ENCODE assay signal across 1 cellular context in genomic region chr19:40403262-40403984, GRCh38.
A peak's percentile ranks its signal among the peaks of the same experiment; 100 is the strongest.
TF ChIP-seq lines count a peak whose summit lies in the region.

No MANE protein-coding gene starts in this region.

TF ChIP-seq in HepG2, 621 proteins besides CTCF, POLR2A, EP300 and RAD21 (continued from another document and continues in another):
- no peak for TF ChIP-seq SMAD3 (CRISPR knock-in tag; IDR thresholded peaks at IDR 0.05)
- TF ChIP-seq ZNF431 (CRISPR knock-in tag; IDR thresholded peaks at IDR 0.05; ENCODE audit: borderline replicate concordance, low read depth), result no peak
- TF ChIP-seq, protein P1, sequence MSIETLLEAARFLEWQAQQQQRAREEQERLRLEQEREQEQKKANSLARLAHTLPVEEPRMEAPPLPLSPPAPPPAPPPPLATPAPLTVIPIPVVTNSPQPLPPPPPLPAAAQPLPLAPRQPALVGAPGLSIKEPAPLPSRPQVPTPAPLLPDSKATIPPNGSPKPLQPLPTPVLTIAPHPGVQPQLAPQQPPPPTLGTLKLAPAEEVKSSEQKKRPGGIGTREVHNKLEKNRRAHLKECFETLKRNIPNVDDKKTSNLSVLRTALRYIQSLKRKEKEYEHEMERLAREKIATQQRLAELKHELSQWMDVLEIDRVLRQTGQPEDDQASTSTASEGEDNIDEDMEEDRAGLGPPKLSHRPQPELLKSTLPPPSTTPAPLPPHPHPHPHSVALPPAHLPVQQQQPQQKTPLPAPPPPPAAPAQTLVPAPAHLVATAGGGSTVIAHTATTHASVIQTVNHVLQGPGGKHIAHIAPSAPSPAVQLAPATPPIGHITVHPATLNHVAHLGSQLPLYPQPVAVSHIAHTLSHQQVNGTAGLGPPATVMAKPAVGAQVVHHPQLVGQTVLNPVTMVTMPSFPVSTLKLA (IDR thresholded peaks at IDR 0.05), result no peak
- no peak for TF ChIP-seq REPIN1 (CRISPR knock-in tag; IDR thresholded peaks at IDR 0.05; ENCODE audit: borderline replicate concordance, low read depth)
- no peak for TF ChIP-seq ZNF543 (CRISPR knock-in tag; IDR thresholded peaks at IDR 0.05)
- TF ChIP-seq PRDM10 (CRISPR knock-in tag; IDR thresholded peaks at IDR 0.05; ENCODE audit: low read depth), result no peak
- no peak for TF ChIP-seq ISL2 (CRISPR knock-in tag; IDR thresholded peaks at IDR 0.05)
- 0 out of 2 replicates have a peak, but pooled peaks have one; percentile 49 for TF ChIP-seq ZSCAN21 (CRISPR knock-in tag; IDR thresholded peaks at IDR 0.05; ENCODE audit: borderline replicate concordance)
- no peak; the same call in 1 of the 2 replicates for TF ChIP-seq SALL2 (CRISPR knock-in tag; IDR thresholded peaks at IDR 0.05)
- TF ChIP-seq ZZZ3 (CRISPR knock-in tag; IDR thresholded peaks at IDR 0.05; ENCODE audit: borderline replicate concordance), result no peak
- no peak for TF ChIP-seq ZGPAT (CRISPR knock-in tag; IDR thresholded peaks at IDR 0.05)
- TF ChIP-seq ZKSCAN8 (CRISPR knock-in tag; IDR thresholded peaks at IDR 0.05; ENCODE audit: borderline replicate concordance), result no peak
- TF ChIP-seq, protein P2, sequence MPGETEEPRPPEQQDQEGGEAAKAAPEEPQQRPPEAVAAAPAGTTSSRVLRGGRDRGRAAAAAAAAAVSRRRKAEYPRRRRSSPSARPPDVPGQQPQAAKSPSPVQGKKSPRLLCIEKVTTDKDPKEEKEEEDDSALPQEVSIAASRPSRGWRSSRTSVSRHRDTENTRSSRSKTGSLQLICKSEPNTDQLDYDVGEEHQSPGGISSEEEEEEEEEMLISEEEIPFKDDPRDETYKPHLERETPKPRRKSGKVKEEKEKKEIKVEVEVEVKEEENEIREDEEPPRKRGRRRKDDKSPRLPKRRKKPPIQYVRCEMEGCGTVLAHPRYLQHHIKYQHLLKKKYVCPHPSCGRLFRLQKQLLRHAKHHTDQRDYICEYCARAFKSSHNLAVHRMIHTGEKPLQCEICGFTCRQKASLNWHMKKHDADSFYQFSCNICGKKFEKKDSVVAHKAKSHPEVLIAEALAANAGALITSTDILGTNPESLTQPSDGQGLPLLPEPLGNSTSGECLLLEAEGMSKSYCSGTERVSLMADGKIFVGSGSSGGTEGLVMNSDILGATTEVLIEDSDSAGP (CRISPR knock-in tag; IDR thresholded peaks at IDR 0.05; ENCODE audit: borderline replicate concordance), result no peak
- TF ChIP-seq ZNF775 (CRISPR knock-in tag; IDR thresholded peaks at IDR 0.05; ENCODE audit: borderline replicate concordance), result no peak
- TF ChIP-seq TFDP1 (CRISPR knock-in tag; IDR thresholded peaks at IDR 0.05; ENCODE audit: borderline replicate concordance), result no peak; the same call in 1 of the 2 replicates
- TF ChIP-seq ZNF282 (IDR thresholded peaks at IDR 0.05; ENCODE audit: partially characterized antibody), result no peak
- TF ChIP-seq MXI1 (IDR thresholded peaks at IDR 0.05; ENCODE audit: borderline replicate concordance, low read depth, low read length), result 0 out of 3 replicates have a peak, but pooled peaks have one; percentile 16
- TF ChIP-seq, protein P3, sequence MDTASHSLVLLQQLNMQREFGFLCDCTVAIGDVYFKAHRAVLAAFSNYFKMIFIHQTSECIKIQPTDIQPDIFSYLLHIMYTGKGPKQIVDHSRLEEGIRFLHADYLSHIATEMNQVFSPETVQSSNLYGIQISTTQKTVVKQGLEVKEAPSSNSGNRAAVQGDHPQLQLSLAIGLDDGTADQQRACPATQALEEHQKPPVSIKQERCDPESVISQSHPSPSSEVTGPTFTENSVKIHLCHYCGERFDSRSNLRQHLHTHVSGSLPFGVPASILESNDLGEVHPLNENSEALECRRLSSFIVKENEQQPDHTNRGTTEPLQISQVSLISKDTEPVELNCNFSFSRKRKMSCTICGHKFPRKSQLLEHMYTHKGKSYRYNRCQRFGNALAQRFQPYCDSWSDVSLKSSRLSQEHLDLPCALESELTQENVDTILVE (CRISPR knock-in tag; IDR thresholded peaks at IDR 0.05), result no peak
- TF ChIP-seq ZBTB20 (CRISPR knock-in tag; IDR thresholded peaks at IDR 0.05; ENCODE audit: borderline replicate concordance, low read depth), result no peak
- TF ChIP-seq GABPB1 (CRISPR knock-in tag; IDR thresholded peaks at IDR 0.05), result no peak
- TF ChIP-seq CHCHD3 (CRISPR knock-in tag; IDR thresholded peaks at IDR 0.05), result no peak
- no peak for TF ChIP-seq PRMT3 (CRISPR knock-in tag; IDR thresholded peaks at IDR 0.05; ENCODE audit: borderline replicate concordance, low read depth)
- TF ChIP-seq ZNF768 (CRISPR knock-in tag; IDR thresholded peaks at IDR 0.05), result no peak
- TF ChIP-seq SP4 (CRISPR knock-in tag; IDR thresholded peaks at IDR 0.05), result peak; percentile 29; the same call in 1 of the 2 replicates
- no peak for TF ChIP-seq SNAPC2 (CRISPR knock-in tag; IDR thresholded peaks at IDR 0.05)
- TF ChIP-seq ZNF790 (CRISPR knock-in tag; IDR thresholded peaks at IDR 0.05; ENCODE audit: borderline replicate concordance), result 0 out of 2 replicates have a peak, but pooled peaks have one; percentile 54
- TF ChIP-seq, protein P4, sequence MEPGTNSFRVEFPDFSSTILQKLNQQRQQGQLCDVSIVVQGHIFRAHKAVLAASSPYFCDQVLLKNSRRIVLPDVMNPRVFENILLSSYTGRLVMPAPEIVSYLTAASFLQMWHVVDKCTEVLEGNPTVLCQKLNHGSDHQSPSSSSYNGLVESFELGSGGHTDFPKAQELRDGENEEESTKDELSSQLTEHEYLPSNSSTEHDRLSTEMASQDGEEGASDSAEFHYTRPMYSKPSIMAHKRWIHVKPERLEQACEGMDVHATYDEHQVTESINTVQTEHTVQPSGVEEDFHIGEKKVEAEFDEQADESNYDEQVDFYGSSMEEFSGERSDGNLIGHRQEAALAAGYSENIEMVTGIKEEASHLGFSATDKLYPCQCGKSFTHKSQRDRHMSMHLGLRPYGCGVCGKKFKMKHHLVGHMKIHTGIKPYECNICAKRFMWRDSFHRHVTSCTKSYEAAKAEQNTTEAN (CRISPR knock-in tag; conservative IDR thresholded peaks at IDR 0.05), result no peak
- TF ChIP-seq, protein P5, sequence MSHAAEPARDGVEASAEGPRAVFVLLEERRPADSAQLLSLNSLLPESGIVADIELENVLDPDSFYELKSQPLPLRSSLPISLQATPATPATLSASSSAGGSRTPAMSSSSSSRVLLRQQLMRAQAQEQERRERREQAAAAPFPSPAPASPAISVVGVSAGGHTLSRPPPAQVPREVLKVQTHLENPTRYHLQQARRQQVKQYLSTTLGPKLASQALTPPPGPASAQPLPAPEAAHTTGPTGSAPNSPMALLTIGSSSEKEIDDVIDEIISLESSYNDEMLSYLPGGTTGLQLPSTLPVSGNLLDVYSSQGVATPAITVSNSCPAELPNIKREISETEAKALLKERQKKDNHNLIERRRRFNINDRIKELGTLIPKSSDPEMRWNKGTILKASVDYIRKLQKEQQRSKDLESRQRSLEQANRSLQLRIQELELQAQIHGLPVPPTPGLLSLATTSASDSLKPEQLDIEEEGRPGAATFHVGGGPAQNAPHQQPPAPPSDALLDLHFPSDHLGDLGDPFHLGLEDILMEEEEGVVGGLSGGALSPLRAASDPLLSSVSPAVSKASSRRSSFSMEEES (CRISPR knock-in tag; IDR thresholded peaks at IDR 0.05), result no peak
- TF ChIP-seq ARNT2 (CRISPR knock-in tag; IDR thresholded peaks at IDR 0.05; ENCODE audit: low read depth), result no peak
- TF ChIP-seq, protein P6, sequence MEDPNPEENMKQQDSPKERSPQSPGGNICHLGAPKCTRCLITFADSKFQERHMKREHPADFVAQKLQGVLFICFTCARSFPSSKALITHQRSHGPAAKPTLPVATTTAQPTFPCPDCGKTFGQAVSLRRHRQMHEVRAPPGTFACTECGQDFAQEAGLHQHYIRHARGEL (CRISPR knock-in tag; IDR thresholded peaks at IDR 0.05), result no peak
- TF ChIP-seq CEBPG (CRISPR knock-in tag; IDR thresholded peaks at IDR 0.05), result no peak
- TF ChIP-seq ZNF616 (CRISPR knock-in tag; IDR thresholded peaks at IDR 0.05; ENCODE audit: low read depth), result no peak
- TF ChIP-seq ZNF737 (CRISPR knock-in tag; IDR thresholded peaks at IDR 0.05; ENCODE audit: borderline replicate concordance), result no peak
- TF ChIP-seq, protein P7, sequence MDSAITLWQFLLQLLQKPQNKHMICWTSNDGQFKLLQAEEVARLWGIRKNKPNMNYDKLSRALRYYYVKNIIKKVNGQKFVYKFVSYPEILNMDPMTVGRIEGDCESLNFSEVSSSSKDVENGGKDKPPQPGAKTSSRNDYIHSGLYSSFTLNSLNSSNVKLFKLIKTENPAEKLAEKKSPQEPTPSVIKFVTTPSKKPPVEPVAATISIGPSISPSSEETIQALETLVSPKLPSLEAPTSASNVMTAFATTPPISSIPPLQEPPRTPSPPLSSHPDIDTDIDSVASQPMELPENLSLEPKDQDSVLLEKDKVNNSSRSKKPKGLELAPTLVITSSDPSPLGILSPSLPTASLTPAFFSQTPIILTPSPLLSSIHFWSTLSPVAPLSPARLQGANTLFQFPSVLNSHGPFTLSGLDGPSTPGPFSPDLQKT (CRISPR knock-in tag; IDR thresholded peaks at IDR 0.05; ENCODE audit: borderline replicate concordance), result no peak
- TF ChIP-seq ZNF782 (CRISPR knock-in tag; IDR thresholded peaks at IDR 0.05; ENCODE audit: borderline replicate concordance), result no peak; the same call in 1 of the 2 replicates
- TF ChIP-seq ZNF780A (CRISPR knock-in tag; IDR thresholded peaks at IDR 0.05), result no peak
- TF ChIP-seq CCAR2 (optimal IDR thresholded peaks at IDR 0.05; ENCODE audit: low read depth, low read length), result no peak
- TF ChIP-seq, protein P8, sequence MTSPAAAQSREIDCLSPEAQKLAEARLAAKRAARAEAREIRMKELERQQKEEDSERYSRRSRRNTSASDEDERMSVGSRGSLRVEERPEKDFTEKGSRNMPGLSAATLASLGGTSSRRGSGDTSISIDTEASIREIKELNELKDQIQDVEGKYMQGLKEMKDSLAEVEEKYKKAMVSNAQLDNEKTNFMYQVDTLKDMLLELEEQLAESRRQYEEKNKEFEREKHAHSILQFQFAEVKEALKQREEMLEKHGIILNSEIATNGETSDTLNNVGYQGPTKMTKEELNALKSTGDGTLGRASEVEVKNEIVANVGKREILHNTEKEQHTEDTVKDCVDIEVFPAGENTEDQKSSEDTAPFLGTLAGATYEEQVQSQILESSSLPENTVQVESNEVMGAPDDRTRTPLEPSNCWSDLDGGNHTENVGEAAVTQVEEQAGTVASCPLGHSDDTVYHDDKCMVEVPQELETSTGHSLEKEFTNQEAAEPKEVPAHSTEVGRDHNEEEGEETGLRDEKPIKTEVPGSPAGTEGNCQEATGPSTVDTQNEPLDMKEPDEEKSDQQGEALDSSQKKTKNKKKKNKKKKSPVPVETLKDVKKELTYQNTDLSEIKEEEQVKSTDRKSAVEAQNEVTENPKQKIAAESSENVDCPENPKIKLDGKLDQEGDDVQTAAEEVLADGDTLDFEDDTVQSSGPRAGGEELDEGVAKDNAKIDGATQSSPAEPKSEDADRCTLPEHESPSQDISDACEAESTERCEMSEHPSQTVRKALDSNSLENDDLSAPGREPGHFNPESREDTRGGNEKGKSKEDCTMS (CRISPR knock-in tag; conservative IDR thresholded peaks at IDR 0.05), result no peak
- TF ChIP-seq ZNF567 (CRISPR knock-in tag; IDR thresholded peaks at IDR 0.05; ENCODE audit: borderline replicate concordance), result no peak
- TF ChIP-seq ERF (CRISPR knock-in tag; IDR thresholded peaks at IDR 0.05), result 0 out of 2 replicates have a peak, but pooled peaks have one; percentile 16
- no peak for TF ChIP-seq ZNF557 (CRISPR knock-in tag; IDR thresholded peaks at IDR 0.05)
- TF ChIP-seq ZFP62 (CRISPR knock-in tag; IDR thresholded peaks at IDR 0.05), result no peak
